ENCODE assay signal across 20 cellular contexts in the genomic region with DNA sequence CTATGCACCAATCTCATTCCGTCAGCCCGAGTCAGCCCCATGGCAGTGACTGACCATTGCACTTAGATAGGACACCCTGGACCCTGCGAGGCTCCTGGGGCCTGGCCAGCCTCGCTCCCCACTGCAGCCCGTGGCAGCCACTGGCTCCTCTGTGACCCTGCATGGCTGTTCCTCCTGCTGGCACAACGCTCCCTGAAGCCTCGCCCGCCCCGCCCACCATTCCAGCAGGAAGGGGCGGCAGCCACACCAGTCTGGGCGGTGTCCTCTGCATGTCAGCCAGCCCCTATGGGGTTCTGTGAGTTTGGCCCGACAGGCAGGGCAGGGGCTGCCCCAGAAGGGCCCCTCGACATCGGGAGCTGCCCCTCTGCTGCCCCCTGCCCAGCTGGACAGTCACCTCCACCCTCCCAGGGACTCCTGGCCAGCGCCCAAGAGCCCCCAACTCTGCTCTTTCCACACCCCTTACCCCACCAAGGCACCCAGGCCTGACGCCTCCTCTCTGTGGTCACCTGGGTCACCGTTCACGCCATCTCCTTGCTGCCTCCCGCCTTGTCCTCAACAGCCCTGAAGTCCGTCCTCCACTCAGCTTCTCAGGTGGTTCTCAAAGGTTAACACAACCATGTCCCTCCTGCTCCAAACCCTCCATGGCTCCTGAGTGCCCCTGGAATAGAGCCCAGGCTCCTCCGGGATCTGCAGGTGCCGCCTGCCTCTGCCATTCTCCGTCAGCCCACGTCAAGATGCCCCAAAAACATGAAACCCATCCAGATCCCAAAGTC.
DNase-seq lines count a peak whose midpoint lies in the region; ATAC-seq and TF ChIP-seq lines count a peak whose summit lies in the region.
"Had no signal": no experiment of that assay in that cellular context is flagged by ENCODE, and none has a peak within 500 bp of the region (broad histone marks: within the 10 kb centered on the region; RNA-seq: fewer than 3 reads in every experiment).

No MANE protein-coding gene starts in this region.

- peaks cover 2% of the 10 kb centered on the region for H3K79me1 ChIP-seq in neuronal stem cell (ENCODE audit: low read depth, low read length)

- peak overlapping the region; percentile 44 for H3K9ac ChIP-seq in neuronal stem cell (ENCODE audit: low read depth, low read length, poor library complexity)
- H3K9ac ChIP-seq: BLaER1 had no signal

- H4K91ac ChIP-seq in neuronal stem cell (ENCODE audit: low read depth, low read length, poor library complexity), result peak overlapping the region; percentile 64

- peak overlapping the region; percentile 85 for H2BK15ac ChIP-seq in neuronal stem cell (ENCODE audit: low read length)

- no peak overlapping the region for H4K8ac ChIP-seq in neuronal stem cell (ENCODE audit: low read depth, low read length)

- WGBS in body of pancreas, 2 donors, result 48 to 62% methylated on average over 11 to 20 of the region's 24 CpGs
- no CpG with 5 or more reads among the region's 24 CpGs for whole genome bisulfite sequencing in neuronal stem cell (ENCODE audit: extremely low coverage in 2 of 2, insufficient read length in 2 of 2, insufficient replicate concordance in 1 of 2), 2 donors

- peak overlapping the region; percentile 19 for H2BK5ac ChIP-seq in neuronal stem cell (ENCODE audit: low read length)

- H3K36me3 ChIP-seq in body of pancreas (replicated peaks in 1 of 2; ENCODE audit: insufficient read depth in 1 of 2, low read depth in 2 of 2) (no peaks in the 10 kb centered on the region), neuronal stem cell (replicated peaks in 1 of 2; ENCODE audit: control insufficient read depth in 2 of 2, insufficient read depth in 2 of 2, low read length in 2 of 2) (no peaks in the 10 kb centered on the region), SJCRH30 (no peaks in the 10 kb centered on the region), WERI-Rb-1 (no peaks in the 10 kb centered on the region)
- H3K36me3 ChIP-seq: BLaER1, tibial nerve had no signal

- H3K9me3 ChIP-seq in body of pancreas (no peaks in the 10 kb centered on the region), neuronal stem cell (replicated peaks in 1 of 2; ENCODE audit: control insufficient read depth in 2 of 2, insufficient read depth in 1 of 2, low read depth in 1 of 2, low read length in 2 of 2) (peaks cover 0 to 2% of the 10 kb centered on the region in 2 donors), SJCRH30 (replicated peaks) (no peaks in the 10 kb centered on the region), WERI-Rb-1 (ENCODE audit: severe bottlenecking) (no peaks in the 10 kb centered on the region)
- H3K9me3 ChIP-seq: BLaER1 had no signal

- peak overlapping the region; percentile 94 for H2AK5ac ChIP-seq in neuronal stem cell (ENCODE audit: low read depth, low read length)

- H3K18ac ChIP-seq in neuronal stem cell (ENCODE audit: low read length), result peak overlapping the region; percentile 91

- DNase-seq in DMS 273 (lab: John Stamatoyannopoulos, UW; ENCODE audit: unreplicated experiment) (peak; percentile 54), DMS 273 treated with DMSO at 0.1 percent for 48 hours (lab: John Stamatoyannopoulos, UW) (no peak), DMS79 treated with DMSO at 0.1 percent for 48 hours (lab: John Stamatoyannopoulos, UW) (peak; percentile 68), body of pancreas (peak in 2 of 4 donors; percentile 8 to 31), neuronal stem cell (ENCODE audit: low spot score) (no peak), SJCRH30 (no peak), WERI-Rb-1 (no peak)
- DNase-seq: activated CD4-positive, alpha-beta T cell treated with anti-CD3 and anti-CD28 coated beads, Interleukin-2, amount 10 ng/mL, durations not matched to agents 24 days and 14 days; NCI-H1436 treated with DMSO at 0.1 percent for 48 hours; NCI-H446 treated with DMSO at 0.1 percent for 48 hours; stimulated activated CD4-positive, alpha-beta T cell treated with anti-CD3 and anti-CD28 coated beads, Interleukin-15, amount 100 ng/mL, for 24 hours; stimulated activated naive B cell treated with anti-CD40 and anti-IgM and Interleukin-4, amounts not matched to agents 10 μg/mL and 1 μg/mL and 100 μg/mL, for 72 hours had no signal

- no peak overlapping the region for H3K4me3 ChIP-seq in body of pancreas
- peak overlapping the region in 1 of 2 donors; percentile 56 for H3K4me3 ChIP-seq in neuronal stem cell (ENCODE audit: low read length in 2 of 2)
- no peak overlapping the region for H3K4me3 ChIP-seq in SJCRH30
- H3K4me3 ChIP-seq in WERI-Rb-1 (ENCODE audit: low read depth, low read length), result no peak overlapping the region
- H3K4me3 ChIP-seq: BLaER1, SK-N-MC, tibial nerve had no signal

- H2AFZ ChIP-seq in neuronal stem cell (ENCODE audit: low read length), result no peak overlapping the region

- H3K4ac ChIP-seq in neuronal stem cell (ENCODE audit: low read length), result peak overlapping the region; percentile 66

- H2BK120ac ChIP-seq in neuronal stem cell (ENCODE audit: low read depth, low read length), result no peak overlapping the region

- intact Hi-C loops in body of pancreas (cut with DNase I), result no loop called here

- TF ChIP-seq POLR2A in body of pancreas (IDR thresholded peaks at IDR 0.05), result no peak

- H3K27me3 ChIP-seq in body of pancreas, result peaks cover 0 to 3% of the 10 kb centered on the region in 2 donors
- peaks cover 0 to 39% (median 0%) of the 10 kb centered on the region in 3 experiments for H3K27me3 ChIP-seq in neuronal stem cell (ENCODE audit: control insufficient read depth in 3 of 3, insufficient read depth in 3 of 3, low read depth in 1 of 3, low read length in 3 of 3)
- H3K27me3 ChIP-seq in SJCRH30, result no peaks in the 10 kb centered on the region
- no peaks in the 10 kb centered on the region for H3K27me3 ChIP-seq in WERI-Rb-1 (ENCODE audit: insufficient read depth, low read depth, severe bottlenecking)
- H3K27me3 ChIP-seq: BLaER1 had no signal

- peak overlapping the region; percentile 41 for H2BK12ac ChIP-seq in neuronal stem cell (ENCODE audit: low read length)

- ATAC-seq in body of pancreas, result peak; percentile 17
- ATAC-seq in HG02798 (IDR thresholded peaks at IDR 0.05; ENCODE audit: poor library complexity, unreplicated experiment), result no peak
- ATAC-seq: activated naive CD4-positive, alpha-beta T cell treated with anti-CD3 and anti-CD28 coated beads, Interleukin-2, amount 50 U/mL, for 72 hours; naive thymus-derived CD8-positive, alpha-beta T cell; stimulated activated naive B cell treated with anti-CD40 and anti-IgM and Interleukin-4, amounts not matched to agents 10 μg/mL and 1 μg/mL and 100 μg/mL, for 72 hours had no signal

- H3K14ac ChIP-seq in neuronal stem cell (ENCODE audit: low read length), result peak overlapping the region; percentile 89

- H3K4me2 ChIP-seq in neuronal stem cell (ENCODE audit: insufficient read depth, low read length, poor library complexity, severe bottlenecking), result no peak overlapping the region
- H3K4me2 ChIP-seq: BLaER1 had no signal

- H3K27ac ChIP-seq in body of pancreas (peak overlapping the region in 1 of 4 donors; percentile 21), neuronal stem cell (replicated peaks; ENCODE audit: low read length) (no peak overlapping the region), SJCRH30 (no peak overlapping the region), WERI-Rb-1 (no peak overlapping the region)
- H3K27ac ChIP-seq: 22Rv1, BLaER1, epithelial cell of prostate, SK-N-MC, tibial nerve had no signal

- TF ChIP-seq CTCF in body of pancreas (IDR thresholded peaks at IDR 0.05) (no peak), WERI-Rb-1 (IDR thresholded peaks at IDR 0.05; ENCODE audit: low read depth, low read length) (no peak)

- peaks cover 14% of the 10 kb centered on the region for H3K4me1 ChIP-seq in body of pancreas
- peaks cover 0 to 5% of the 10 kb centered on the region in 2 donors for H3K4me1 ChIP-seq in neuronal stem cell (ENCODE audit: control insufficient read depth in 2 of 2, insufficient read depth in 1 of 2, low read depth in 1 of 2, low read length in 2 of 2)
- no peaks in the 10 kb centered on the region for H3K4me1 ChIP-seq in SJCRH30
- H3K4me1 ChIP-seq: tibial nerve had no signal

- peak overlapping the region; percentile 73 for H3K23ac ChIP-seq in neuronal stem cell (ENCODE audit: low read depth, low read length, poor library complexity)

Comparison
In these comparisons a context has a peak if more than half of its experiments do, and no peak if none do; other contexts are left out.
1. DNase-seq: peak in DMS 273 (single experiment) and DMS79 treated with DMSO at 0.1 percent for 48 hours (single experiment); none in DMS 273 treated with DMSO at 0.1 percent for 48 hours (single experiment), neuronal stem cell (single experiment), SJCRH30 (0 of 2) and WERI-Rb-1 (single experiment).